In genomic region chr6:153216789-153217188, GRCh38 we compare ENCODE assay signal across 20 cellular contexts.
DNase-seq lines count a peak whose midpoint lies in the region; ATAC-seq and TF ChIP-seq lines count a peak whose summit lies in the region.
"Had no signal": no experiment of that assay in that cellular context is flagged by ENCODE, and none has a peak within 500 bp of the region (broad histone marks: within the 10 kb centered on the region; RNA-seq: fewer than 3 reads in every experiment).

No MANE protein-coding gene starts in this region.

- H3K27ac ChIP-seq in ACC112 (ENCODE audit: low read depth, low read length): no peak overlapping the region
- H3K27ac ChIP-seq in ascending aorta: peak overlapping the region; percentile 13 to 32
- H3K27ac ChIP-seq in osteoblast (ENCODE audit: low read depth, low read length): no peak overlapping the region
- H3K27ac ChIP-seq in aorta (ENCODE audit: low read depth in 1 of 2, low read length in 2 of 2): peak overlapping the region in 1 of 2 donors; percentile 17
- H3K27ac ChIP-seq: 22Rv1; BLaER1 treated with 17β-estradiol and CSF1 and Interleukin-3, amounts not matched to agents 10 nM and 100 nM had no signal

- H3K9me3 ChIP-seq in ascending aorta: no peaks in the 10 kb centered on the region
- H3K9me3 ChIP-seq in osteoblast (ENCODE audit: low read depth, low read length): no peaks in the 10 kb centered on the region
- H3K9me3 ChIP-seq in aorta (ENCODE audit: control insufficient read depth, low read length): no peaks in the 10 kb centered on the region
- H3K9me3 ChIP-seq: BE2C; BLaER1 treated with 17β-estradiol and CSF1 and Interleukin-3, amounts not matched to agents 10 nM and 100 nM had no signal

- H3K4me1 ChIP-seq in ACC112 (ENCODE audit: control insufficient read depth, insufficient read depth, low read length, unreplicated experiment) (no peaks in the 10 kb centered on the region), ascending aorta (peaks cover 0 to 8% of the 10 kb centered on the region in 2 donors), osteoblast (ENCODE audit: insufficient read depth, low read length) (no peaks in the 10 kb centered on the region), aorta (ENCODE audit: control insufficient read depth in 1 of 2, insufficient read depth in 2 of 2, low read length in 2 of 2) (peaks cover 0 to 2% of the 10 kb centered on the region in 2 donors)
- H3K4me1 ChIP-seq: BE2C had no signal

- H3K36me3 ChIP-seq in ACC112 (ENCODE audit: insufficient read depth, low read length) (no peaks in the 10 kb centered on the region), ascending aorta (no peaks in the 10 kb centered on the region), osteoblast (ENCODE audit: insufficient read depth, low read length) (no peaks in the 10 kb centered on the region), aorta (ENCODE audit: control insufficient read depth in 1 of 2, insufficient read depth in 2 of 2, low read length in 1 of 2) (no peaks in the 10 kb centered on the region)
- H3K36me3 ChIP-seq: BE2C; BLaER1 treated with 17β-estradiol and CSF1 and Interleukin-3, amounts not matched to agents 10 nM and 100 nM had no signal

- H3K4me3 ChIP-seq in ACC112 (ENCODE audit: low read depth, low read length): no peak overlapping the region
- H3K4me3 ChIP-seq in ascending aorta: peak overlapping the region in 1 of 2 donors; percentile 3
- no peak overlapping the region for H3K4me3 ChIP-seq in osteoblast (ENCODE audit: insufficient read depth, low read length)
- no peak overlapping the region for H3K4me3 ChIP-seq in aorta (ENCODE audit: low read length in 2 of 2)
- H3K4me3 ChIP-seq: BLaER1 treated with 17β-estradiol and CSF1 and Interleukin-3, amounts not matched to agents 10 nM and 100 nM had no signal

- no peak overlapping the region for H3K4me2 ChIP-seq in osteoblast (ENCODE audit: insufficient read depth, low read length)
- H3K4me2 ChIP-seq: BLaER1 treated with 17β-estradiol and CSF1 and Interleukin-3, amounts not matched to agents 10 nM and 100 nM had no signal

- H2AFZ ChIP-seq in ACC112 (ENCODE audit: low read length, unreplicated experiment) (peak overlapping the region; percentile 22), osteoblast (ENCODE audit: low read length) (peak overlapping the region; percentile 21)

- H4K20me1 ChIP-seq in osteoblast (ENCODE audit: insufficient read depth, low read length): no peaks in the 10 kb centered on the region
- H4K20me1 ChIP-seq: BLaER1 treated with 17β-estradiol and CSF1 and Interleukin-3, amounts not matched to agents 10 nM and 100 nM had no signal

- TF ChIP-seq CTCF in ascending aorta (IDR thresholded peaks at IDR 0.05) (no peak), osteoblast (IDR thresholded peaks at IDR 0.05; ENCODE audit: extremely low read depth, low read depth, low read length) (no peak)

- intact Hi-C loops in ascending aorta (cut with DNase I) (no loop called here), aorta (cut with DNase I) (no loop called here)

- H3K27me3 ChIP-seq in ACC112 (ENCODE audit: insufficient read depth, low read length): no peaks in the 10 kb centered on the region
- no peaks in the 10 kb centered on the region for H3K27me3 ChIP-seq in ascending aorta
- no peaks in the 10 kb centered on the region for H3K27me3 ChIP-seq in osteoblast (ENCODE audit: insufficient read depth, low read length)
- no peaks in the 10 kb centered on the region for H3K27me3 ChIP-seq in aorta (ENCODE audit: control insufficient read depth in 1 of 2, insufficient read depth in 2 of 2, low read length in 1 of 2)
- H3K27me3 ChIP-seq: BE2C; BLaER1 treated with 17β-estradiol and CSF1 and Interleukin-3, amounts not matched to agents 10 nM and 100 nM had no signal

- DNase-seq in ascending aorta (ENCODE audit: low spot score in 2 of 2) (peak in 1 of 2 donors; percentile 69), osteoblast (ENCODE audit: insufficient read length, low spot score, missing footprints) (no peak), aorta (no peak), H4 (ENCODE audit: low spot score) (no peak), amygdala (lab: John Stamatoyannopoulos, UW) (no peak)
- DNase-seq: ACHN; AML-193; BE2C; CD4-positive, alpha-beta T cell; CD8-positive, alpha-beta memory T cell; DMS 273 treated with DMSO at 0.1 percent for 48 hours; DMS79; GF-D8; GOT3; H7; HCEC 1CT had no signal

- 8 to 9% methylated on average over 2 of the region's 2 CpGs for WGBS in aorta, 2 donors

- ATAC-seq in aorta (ENCODE audit: low FRiP score) (peak; percentile 15), GM19324 (IDR thresholded peaks at IDR 0.05; ENCODE audit: low FRiP score, unreplicated experiment) (no peak)

- no peaks in the 10 kb centered on the region for H3K79me2 ChIP-seq in ACC112 (ENCODE audit: control insufficient read depth, insufficient read depth, low read length, unreplicated experiment)
- H3K79me2 ChIP-seq in osteoblast (ENCODE audit: insufficient read depth, low read length): no peaks in the 10 kb centered on the region

Comparison
In these comparisons a context has a peak if more than half of its experiments do, and no peak if none do; other contexts are left out.
1. H3K27ac ChIP-seq: peak in ascending aorta (2 of 2); none in ACC112 (single experiment) and osteoblast (single experiment).